ENCODE assay signal across 19 cellular contexts in the genomic region with DNA sequence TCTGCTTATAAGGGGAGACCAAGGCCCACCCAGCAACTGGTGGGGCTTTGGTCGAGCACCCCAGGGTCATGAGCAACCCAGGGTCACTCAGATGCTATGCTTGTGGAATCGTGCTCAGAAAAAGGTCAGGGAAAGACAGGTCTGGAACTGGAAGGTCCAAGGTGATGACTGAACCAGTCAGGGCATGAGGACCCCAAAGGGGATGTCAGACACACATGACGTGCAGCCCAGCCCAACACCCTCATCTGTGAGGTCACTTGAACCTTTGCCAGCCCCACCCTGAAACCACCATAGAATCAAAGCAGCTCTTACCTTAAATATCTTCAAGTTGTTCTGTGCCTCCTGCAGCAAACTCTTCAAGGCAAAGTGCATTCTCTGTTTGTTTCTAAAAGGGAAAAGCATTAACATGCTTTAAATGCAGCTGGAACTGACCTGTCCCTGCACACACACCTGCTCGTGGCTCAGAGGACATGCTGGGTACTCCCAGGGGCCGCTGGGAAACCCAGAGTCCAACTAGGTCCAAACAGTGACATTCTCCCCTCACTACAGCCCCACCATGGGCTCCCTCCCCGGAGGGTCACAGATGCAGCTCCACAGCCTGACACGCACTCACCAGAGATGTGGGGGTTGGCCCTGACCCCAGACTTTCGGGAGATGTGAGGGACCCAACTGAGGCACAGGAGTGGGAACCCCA. TPM values are rescaled to one million over a fixed set of nuclear protein-coding genes. Genes with fewer than 3 reads are reported as not detected.
DNase-seq lines count a peak whose midpoint lies in the region; ATAC-seq, FAIRE-seq and TF ChIP-seq lines count a peak whose summit lies in the region.
"Had no signal": no experiment of that assay in that cellular context is flagged by ENCODE, and none has a peak within 500 bp of the region (broad histone marks: within the 10 kb centered on the region; RNA-seq: fewer than 3 reads in every experiment).

No MANE protein-coding gene starts in this region.

- H3K36me3 ChIP-seq in Peyer's patch (peaks cover 0 to 78% (median 0%) of the 10 kb centered on the region in 3 donors), ascending aorta (peaks cover 81 to 92% of the 10 kb centered on the region in 2 donors)

- H3K27ac ChIP-seq in Peyer's patch, result no peak overlapping the region
- no peak overlapping the region for H3K27ac ChIP-seq in ascending aorta

- peak in 2 of 3 donors; percentile 12 to 37 for DNase-seq in Peyer's patch
- peak; percentile 2 to 38 for DNase-seq in ascending aorta (ENCODE audit: low spot score in 2 of 2)
- peak; percentile 65 for DNase-seq in mesenteric fat pad (ENCODE audit: low spot score)
- peak; percentile 6 for DNase-seq in stimulated activated CD8-positive, alpha-beta memory T cell treated with anti-CD3 and anti-CD28 coated beads, Interleukin-4, amount 100 ng/mL, for 48 hours
- DNase-seq in GM12892 (ENCODE audit: insufficient read length), result no peak
- DNase-seq: ACHN; CD8-positive, alpha-beta memory T cell; DMS53; EL; GOT3; KG1; MV-4-11; NCI-H187 treated with DMSO at 0.1 percent for 48 hours; NCI-H2227 treated with DMSO at 0.1 percent for 48 hours; NCI-H510A treated with DMSO at 0.1 percent for 48 hours; NCI-H82 had no signal

- TF ChIP-seq CTCF in Peyer's patch (IDR thresholded peaks at IDR 0.05) (no peak), ascending aorta (IDR thresholded peaks at IDR 0.05) (no peak)

- H3K9me3 ChIP-seq in Peyer's patch, result no peaks in the 10 kb centered on the region
- H3K9me3 ChIP-seq in ascending aorta, result no peaks in the 10 kb centered on the region

- intact Hi-C loops in ascending aorta (cut with DNase I), result no loop called here

- H3K27me3 ChIP-seq in Peyer's patch (no peaks in the 10 kb centered on the region), ascending aorta (no peaks in the 10 kb centered on the region)

- H3K4me1 ChIP-seq in Peyer's patch (no peaks in the 10 kb centered on the region), ascending aorta (no peaks in the 10 kb centered on the region)

- TF ChIP-seq POLR2A in Peyer's patch (IDR thresholded peaks at IDR 0.05) (no peak), GM12892 (IDR thresholded peaks at IDR 0.05; ENCODE audit: low read depth, low read length) (no peak)

- no peak overlapping the region for H3K4me3 ChIP-seq in Peyer's patch
- H3K4me3 ChIP-seq in ascending aorta, result no peak overlapping the region

- ATAC-seq in HG03175 (IDR thresholded peaks at IDR 0.05; ENCODE audit: unreplicated experiment) (no peak), HG03045 (IDR thresholded peaks at IDR 0.05; ENCODE audit: unreplicated experiment) (no peak)

- FAIRE-seq in GM12892 (lab: Jason Lieb, UNC), result no peak
- FAIRE-seq: GM12891 had no signal

RNA-seq across cellular contexts. Expression of a gene that starts 29.4 kb away (rescaled TPM):
- total RNA-seq in Peyer's patch (10 to 100 TPM in 2 of 4 donors, 1 to 10 TPM in 2; 6.3 to 15.7 (median 10.1) TPM), ascending aorta (28.0 TPM), mesenteric fat pad (10.1 TPM)
- 7.4 TPM for polyA plus RNA-seq in GM12892 (2012; ENCODE audit: missing spikeins)
